ENCODE assay signal across 37 cellular contexts in the genomic region with DNA sequence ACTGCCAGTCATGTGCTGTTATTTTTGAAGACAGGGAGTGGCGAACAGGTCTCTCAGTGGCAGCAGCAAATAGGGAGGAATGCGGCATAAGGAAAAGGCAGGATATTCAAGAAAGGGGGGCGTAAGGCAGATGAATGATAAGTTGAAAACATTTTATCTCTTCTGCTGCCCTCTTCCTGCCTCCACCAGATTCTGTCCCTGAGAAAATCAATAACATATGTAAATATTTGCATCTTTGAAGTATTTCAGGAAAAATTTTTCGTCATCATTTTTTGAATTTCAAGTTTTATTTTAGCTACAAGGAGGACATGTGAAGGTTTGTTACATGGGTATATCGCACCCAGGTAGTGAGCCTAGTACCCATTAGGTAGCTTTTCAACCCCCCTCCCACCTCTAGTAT.
"Had no signal": no experiment of that assay in that cellular context is flagged by ENCODE, and none has a peak within 500 bp of the region (broad histone marks: within the 10 kb centered on the region; RNA-seq: fewer than 3 reads in every experiment).

No MANE protein-coding gene starts in this region.

- H3K9me3 Mint-ChIP-seq: activated T-helper 1 cell treated with anti-CD3 and anti-CD28 coated beads, Interleukin-12 subunit alpha, Interleukin-12 subunit beta, Interleukin-2, Interleukin-4 antibody, amounts not matched to agents 30 ng/mL and 10 ng/mL and 1 ng/mL, durations not matched to agents 14 hours and 24 hours and 36 hours; T-helper 1 cell treated with Interleukin-12 subunit alpha and Interleukin-12 subunit beta and Interleukin-4 antibody, amounts not matched to agents 30 μg/mL and 1 μg/mL, for 36 hours had no signal

- FAIRE-seq: astrocyte, TTC549 had no signal

- H3K4me1 ChIP-seq: adrenal gland, breast epithelium had no signal

- H3K27me3 ChIP-seq: body of pancreas, brain microvascular endothelial cell had no signal

- H3K4me1 Mint-ChIP-seq: activated CD4-positive, alpha-beta T cell treated with anti-CD3 and anti-CD28 coated beads, Interleukin-2, amount 10 ng/mL, durations not matched to agents 24 days and 14 days; activated naive CD8-positive, alpha-beta T cell treated with anti-CD3 and anti-CD28 coated beads for 36 hours; activated T-helper 17 cell treated with anti-CD3 and anti-CD28 coated beads, Interleukin-2, amount 50 U/mL, for 72 hours had no signal

- H3K9me3 ChIP-seq: adrenal gland, body of pancreas, breast epithelium had no signal

- H3K4me3 ChIP-seq: adrenal gland, body of pancreas, breast epithelium had no signal

- H3K27ac ChIP-seq: adrenal gland, body of pancreas, brain microvascular endothelial cell, breast epithelium, VCaP had no signal

- H3K4me3 Mint-ChIP-seq: activated B cell treated with CpG ODN at 0.5 μM for 24 hours; activated CD4-positive, alpha-beta memory T cell treated with anti-CD3 and anti-CD28 coated beads for 36 hours; activated CD4-positive, alpha-beta T cell treated with anti-CD3 and anti-CD28 coated beads, Interleukin-2, amount 10 ng/mL, durations not matched to agents 24 days and 14 days; activated CD8-positive, alpha-beta T cell treated with anti-CD3 and anti-CD28 coated beads for 36 hours; activated naive CD4-positive, alpha-beta T cell treated with anti-CD3 and anti-CD28 coated beads for 36 hours; activated naive CD8-positive, alpha-beta T cell treated with anti-CD3 and anti-CD28 coated beads for 36 hours; activated T-cell treated with anti-CD3 and anti-CD28 coated beads, Interleukin-2, amount 50 U/mL, for 4 hours; activated T-cell treated with anti-CD3 and anti-CD28 coated beads, Interleukin-2, amount 50 U/mL, for 72 hours; activated T-helper 1 cell treated with anti-CD3 and anti-CD28 coated beads, Interleukin-12 subunit alpha, Interleukin-12 subunit beta, Interleukin-2, Interleukin-4 antibody, amounts not matched to agents 30 ng/mL and 10 ng/mL and 1 ng/mL, durations not matched to agents 14 hours and 24 hours and 36 hours; activated T-helper 17 cell treated with anti-CD3 and anti-CD28 coated beads, Interleukin-2, amount 50 U/mL, for 72 hours; T-helper 1 cell treated with Interleukin-12 subunit alpha and Interleukin-12 subunit beta and Interleukin-4 antibody, amounts not matched to agents 30 μg/mL and 1 μg/mL, for 36 hours; T-helper 2 cell treated with Interferon-gamma antibody and Interleukin-4, amounts not matched to agents 5 μg/mL and 100 μg/mL, for 36 hours had no signal

- H3K36me3 Mint-ChIP-seq: activated CD4-positive, alpha-beta memory T cell treated with anti-CD3 and anti-CD28 coated beads for 36 hours; activated naive CD8-positive, alpha-beta T cell treated with anti-CD3 and anti-CD28 coated beads for 36 hours had no signal

- H3K36me3 ChIP-seq: adrenal gland, brain microvascular endothelial cell, breast epithelium had no signal

- DNase-seq: activated B cell treated with CpG ODN at 0.5 μM for 24 hours; activated CD4-positive, alpha-beta memory T cell treated with anti-CD3 and anti-CD28 coated beads for 36 hours; activated CD4-positive, alpha-beta T cell treated with anti-CD3 and anti-CD28 coated beads for 4 hours; activated CD4-positive, alpha-beta T cell treated with anti-CD3 and anti-CD28 coated beads, Interleukin-2, amount 10 ng/mL, durations not matched to agents 24 days and 14 days; activated CD4-positive, alpha-beta T cell treated with anti-CD3 and anti-CD28 coated beads, Interleukin-2, amount 50 U/mL, for 1 hour; activated CD4-positive, alpha-beta T cell treated with anti-CD3 and anti-CD28 coated beads, Interleukin-2, amount 50 U/mL, for 4 hours; activated CD4-positive, CD25-positive, alpha-beta regulatory T cell treated with anti-CD3 and anti-CD28 coated beads, Interleukin-2, amount 50 U/mL, for 72 hours; activated CD8-positive, alpha-beta memory T cell treated with anti-CD3 and anti-CD28 coated beads, Interleukin-2, amount 50 U/mL, for 4 hours; activated CD8-positive, alpha-beta T cell treated with anti-CD3 and anti-CD28 coated beads for 36 hours; activated effector memory CD4-positive, alpha-beta T cell treated with anti-CD3 and anti-CD28 coated beads, Interleukin-2, amount 50 U/mL, for 16 hours; activated gamma-delta T cell treated with Interleukin-2 at 50 U/mL for 16 hours; activated naive CD4-positive, alpha-beta T cell; activated naive CD4-positive, alpha-beta T cell treated with anti-CD3 and anti-CD28 coated beads for 36 hours; activated naive CD4-positive, alpha-beta T cell treated with anti-CD3 and anti-CD28 coated beads, Interleukin-2, amount 50 U/mL, for 16 hours; activated naive CD8-positive, alpha-beta T cell treated with anti-CD3 and anti-CD28 coated beads for 36 hours; activated T-cell treated with anti-CD3 and anti-CD28 coated beads for 4 hours; activated T-cell treated with anti-CD3 and anti-CD28 coated beads, Interleukin-2, amount 50 U/mL, for 1 hour; activated T-cell treated with anti-CD3 and anti-CD28 coated beads, Interleukin-2, amount 50 U/mL, for 4 hours; activated T-cell treated with anti-CD3 and anti-CD28 coated beads, Interleukin-2, amount 50 U/mL, for 72 hours; adrenal gland; amniotic stem cell; aorta; body of pancreas; brain microvascular endothelial cell; central memory CD4-positive, alpha-beta T cell; T-helper 1 cell; T-helper 2 cell; T-helper 9 cell had no signal

- ATAC-seq: activated CD8-positive, alpha-beta T cell treated with anti-CD3 and anti-CD28 coated beads for 36 hours; activated naive CD4-positive, alpha-beta T cell treated with anti-CD3 and anti-CD28 coated beads, Interleukin-2, amount 50 U/mL, for 72 hours; activated T-cell treated with anti-CD3 and anti-CD28 coated beads, Interleukin-2, amount 50 U/mL, for 4 hours; activated T-cell treated with anti-CD3 and anti-CD28 coated beads, Interleukin-2, amount 50 U/mL, for 72 hours; activated T-helper 17 cell treated with anti-CD3 and anti-CD28 coated beads, Interleukin-2, amount 50 U/mL, for 72 hours; body of pancreas had no signal

- H3K27ac Mint-ChIP-seq: activated B cell treated with CpG ODN at 0.5 μM for 24 hours; activated CD4-positive, alpha-beta memory T cell treated with anti-CD3 and anti-CD28 coated beads for 36 hours; activated CD4-positive, alpha-beta T cell treated with anti-CD3 and anti-CD28 coated beads, Interleukin-2, amount 10 ng/mL, durations not matched to agents 24 days and 14 days; activated CD8-positive, alpha-beta T cell treated with anti-CD3 and anti-CD28 coated beads for 36 hours; activated naive CD4-positive, alpha-beta T cell treated with anti-CD3 and anti-CD28 coated beads for 36 hours; activated naive CD4-positive, alpha-beta T cell treated with anti-CD3 and anti-CD28 coated beads, Interleukin-2, amount 50 U/mL, for 72 hours; activated naive CD8-positive, alpha-beta T cell treated with anti-CD3 and anti-CD28 coated beads for 36 hours; activated T-cell treated with anti-CD3 and anti-CD28 coated beads, Interleukin-2, amount 50 U/mL, for 72 hours; activated T-helper 1 cell treated with anti-CD3 and anti-CD28 coated beads, Interleukin-12 subunit alpha, Interleukin-12 subunit beta, Interleukin-2, Interleukin-4 antibody, amounts not matched to agents 30 ng/mL and 10 ng/mL and 1 ng/mL, durations not matched to agents 14 hours and 24 hours and 36 hours; activated T-helper 17 cell treated with anti-CD3 and anti-CD28 coated beads, Interleukin-2, amount 50 U/mL, for 72 hours; T-helper 1 cell treated with Interleukin-12 subunit alpha and Interleukin-12 subunit beta and Interleukin-4 antibody, amounts not matched to agents 30 μg/mL and 1 μg/mL, for 36 hours; T-helper 2 cell treated with Interferon-gamma antibody and Interleukin-4, amounts not matched to agents 5 μg/mL and 100 μg/mL, for 36 hours had no signal
